Comparison of ENCODE assay signal across 2 cellular contexts in the genomic region with DNA sequence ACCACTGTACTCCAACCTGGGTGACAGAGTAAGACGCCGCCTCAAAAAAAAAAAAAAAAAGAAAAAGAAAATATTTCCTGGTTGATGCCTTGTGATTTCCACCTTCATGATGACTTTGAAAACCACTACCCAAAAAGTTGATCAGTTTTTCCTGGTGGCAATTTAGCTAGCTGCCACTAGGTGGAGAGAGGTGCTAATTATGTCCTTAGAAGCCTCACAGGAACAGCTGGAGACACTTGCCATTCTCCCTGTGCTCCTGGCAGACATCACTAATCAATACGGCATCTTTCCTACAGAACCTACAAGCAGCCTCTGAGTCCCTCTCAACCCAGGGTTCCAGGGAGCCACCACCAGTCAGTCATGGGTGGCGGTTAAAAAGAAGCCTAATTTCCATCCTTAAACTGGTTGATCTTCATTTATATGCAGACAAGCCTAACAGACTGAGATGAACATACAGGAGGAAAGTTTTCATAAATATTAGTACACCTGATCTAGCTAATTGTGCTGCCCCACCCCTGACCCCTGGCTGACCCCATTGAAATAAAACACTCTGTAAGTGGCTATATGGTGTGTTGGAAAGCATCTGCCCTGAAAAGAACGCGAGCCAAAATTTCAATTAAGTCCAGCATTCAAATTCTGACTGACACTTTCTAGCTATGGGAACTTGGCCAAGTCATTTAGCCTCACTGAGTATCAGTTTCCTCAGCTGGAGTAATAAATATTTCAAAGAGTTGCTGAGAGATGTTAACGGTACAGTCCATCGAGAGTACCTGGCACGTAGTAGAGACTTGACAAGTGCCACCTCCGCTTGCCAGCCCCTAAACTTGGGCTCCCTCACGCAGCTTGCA.
TF ChIP-seq lines count a peak whose summit lies in the region.

No MANE protein-coding gene starts in this region.

TF ChIP-seq in SK-N-SH, 30 proteins besides CTCF, POLR2A, EP300 and RAD21 (continued from another document):
- TF ChIP-seq, protein P1, sequence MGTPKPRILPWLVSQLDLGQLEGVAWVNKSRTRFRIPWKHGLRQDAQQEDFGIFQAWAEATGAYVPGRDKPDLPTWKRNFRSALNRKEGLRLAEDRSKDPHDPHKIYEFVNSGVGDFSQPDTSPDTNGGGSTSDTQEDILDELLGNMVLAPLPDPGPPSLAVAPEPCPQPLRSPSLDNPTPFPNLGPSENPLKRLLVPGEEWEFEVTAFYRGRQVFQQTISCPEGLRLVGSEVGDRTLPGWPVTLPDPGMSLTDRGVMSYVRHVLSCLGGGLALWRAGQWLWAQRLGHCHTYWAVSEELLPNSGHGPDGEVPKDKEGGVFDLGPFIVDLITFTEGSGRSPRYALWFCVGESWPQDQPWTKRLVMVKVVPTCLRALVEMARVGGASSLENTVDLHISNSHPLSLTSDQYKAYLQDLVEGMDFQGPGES (IDR thresholded peaks at IDR 0.05; ENCODE audit: low read depth, low read length), result no peak
- TF ChIP-seq CHD2 (IDR thresholded peaks at IDR 0.05; ENCODE audit: low read length, partially characterized antibody) (peak; percentile 26), ELF1 (IDR thresholded peaks at IDR 0.05) (no peak), FOSL2 (IDR thresholded peaks at IDR 0.05; ENCODE audit: borderline replicate concordance, low read depth) (no peak), MEF2A (IDR thresholded peaks at IDR 0.05; ENCODE audit: borderline replicate concordance, low read depth) (no peak), JUND (IDR thresholded peaks at IDR 0.05) (no peak), TAF1 (IDR thresholded peaks at IDR 0.05; ENCODE audit: borderline replicate concordance, low read depth, low read length) (no peak), POLR2AphosphoS5 (IDR thresholded peaks at IDR 0.05; ENCODE audit: low read depth, low read length) (no peak), SMC3 (IDR thresholded peaks at IDR 0.05; ENCODE audit: low read depth, low read length) (peak; percentile 50), GATA2 (CRISPR knock-in tag; IDR thresholded peaks at IDR 0.05) (no peak)
- TF ChIP-seq, protein P2, sequence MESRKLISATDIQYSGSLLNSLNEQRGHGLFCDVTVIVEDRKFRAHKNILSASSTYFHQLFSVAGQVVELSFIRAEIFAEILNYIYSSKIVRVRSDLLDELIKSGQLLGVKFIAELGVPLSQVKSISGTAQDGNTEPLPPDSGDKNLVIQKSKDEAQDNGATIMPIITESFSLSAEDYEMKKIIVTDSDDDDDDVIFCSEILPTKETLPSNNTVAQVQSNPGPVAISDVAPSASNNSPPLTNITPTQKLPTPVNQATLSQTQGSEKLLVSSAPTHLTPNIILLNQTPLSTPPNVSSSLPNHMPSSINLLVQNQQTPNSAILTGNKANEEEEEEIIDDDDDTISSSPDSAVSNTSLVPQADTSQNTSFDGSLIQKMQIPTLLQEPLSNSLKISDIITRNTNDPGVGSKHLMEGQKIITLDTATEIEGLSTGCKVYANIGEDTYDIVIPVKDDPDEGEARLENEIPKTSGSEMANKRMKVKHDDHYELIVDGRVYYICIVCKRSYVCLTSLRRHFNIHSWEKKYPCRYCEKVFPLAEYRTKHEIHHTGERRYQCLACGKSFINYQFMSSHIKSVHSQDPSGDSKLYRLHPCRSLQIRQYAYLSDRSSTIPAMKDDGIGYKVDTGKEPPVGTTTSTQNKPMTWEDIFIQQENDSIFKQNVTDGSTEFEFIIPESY (IDR thresholded peaks at IDR 0.05; ENCODE audit: borderline replicate concordance, low read depth), result no peak
- TF ChIP-seq, protein P3, sequence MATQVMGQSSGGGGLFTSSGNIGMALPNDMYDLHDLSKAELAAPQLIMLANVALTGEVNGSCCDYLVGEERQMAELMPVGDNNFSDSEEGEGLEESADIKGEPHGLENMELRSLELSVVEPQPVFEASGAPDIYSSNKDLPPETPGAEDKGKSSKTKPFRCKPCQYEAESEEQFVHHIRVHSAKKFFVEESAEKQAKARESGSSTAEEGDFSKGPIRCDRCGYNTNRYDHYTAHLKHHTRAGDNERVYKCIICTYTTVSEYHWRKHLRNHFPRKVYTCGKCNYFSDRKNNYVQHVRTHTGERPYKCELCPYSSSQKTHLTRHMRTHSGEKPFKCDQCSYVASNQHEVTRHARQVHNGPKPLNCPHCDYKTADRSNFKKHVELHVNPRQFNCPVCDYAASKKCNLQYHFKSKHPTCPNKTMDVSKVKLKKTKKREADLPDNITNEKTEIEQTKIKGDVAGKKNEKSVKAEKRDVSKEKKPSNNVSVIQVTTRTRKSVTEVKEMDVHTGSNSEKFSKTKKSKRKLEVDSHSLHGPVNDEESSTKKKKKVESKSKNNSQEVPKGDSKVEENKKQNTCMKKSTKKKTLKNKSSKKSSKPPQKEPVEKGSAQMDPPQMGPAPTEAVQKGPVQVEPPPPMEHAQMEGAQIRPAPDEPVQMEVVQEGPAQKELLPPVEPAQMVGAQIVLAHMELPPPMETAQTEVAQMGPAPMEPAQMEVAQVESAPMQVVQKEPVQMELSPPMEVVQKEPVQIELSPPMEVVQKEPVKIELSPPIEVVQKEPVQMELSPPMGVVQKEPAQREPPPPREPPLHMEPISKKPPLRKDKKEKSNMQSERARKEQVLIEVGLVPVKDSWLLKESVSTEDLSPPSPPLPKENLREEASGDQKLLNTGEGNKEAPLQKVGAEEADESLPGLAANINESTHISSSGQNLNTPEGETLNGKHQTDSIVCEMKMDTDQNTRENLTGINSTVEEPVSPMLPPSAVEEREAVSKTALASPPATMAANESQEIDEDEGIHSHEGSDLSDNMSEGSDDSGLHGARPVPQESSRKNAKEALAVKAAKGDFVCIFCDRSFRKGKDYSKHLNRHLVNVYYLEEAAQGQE (IDR thresholded peaks at IDR 0.05; ENCODE audit: low read depth, low read length), result no peak
- TF ChIP-seq, protein P4, sequence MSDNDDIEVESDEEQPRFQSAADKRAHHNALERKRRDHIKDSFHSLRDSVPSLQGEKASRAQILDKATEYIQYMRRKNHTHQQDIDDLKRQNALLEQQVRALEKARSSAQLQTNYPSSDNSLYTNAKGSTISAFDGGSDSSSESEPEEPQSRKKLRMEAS (IDR thresholded peaks at IDR 0.05; ENCODE audit: low read depth), result no peak
- TF ChIP-seq, protein P5, sequence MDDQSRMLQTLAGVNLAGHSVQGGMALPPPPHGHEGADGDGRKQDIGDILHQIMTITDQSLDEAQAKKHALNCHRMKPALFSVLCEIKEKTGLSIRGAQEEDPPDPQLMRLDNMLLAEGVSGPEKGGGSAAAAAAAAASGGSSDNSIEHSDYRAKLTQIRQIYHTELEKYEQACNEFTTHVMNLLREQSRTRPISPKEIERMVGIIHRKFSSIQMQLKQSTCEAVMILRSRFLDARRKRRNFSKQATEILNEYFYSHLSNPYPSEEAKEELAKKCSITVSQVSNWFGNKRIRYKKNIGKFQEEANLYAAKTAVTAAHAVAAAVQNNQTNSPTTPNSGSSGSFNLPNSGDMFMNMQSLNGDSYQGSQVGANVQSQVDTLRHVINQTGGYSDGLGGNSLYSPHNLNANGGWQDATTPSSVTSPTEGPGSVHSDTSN (IDR thresholded peaks at IDR 0.05), result no peak
TF ChIP-seq in SK-N-SH: peak in this region for 3.

TF ChIP-seq in SK-N-SH treated with all-trans-retinoic acid at 6 μM for 48 hours, 23 proteins besides CTCF, POLR2A, EP300 and RAD21 (continued from another document):
- TF ChIP-seq, protein P6, sequence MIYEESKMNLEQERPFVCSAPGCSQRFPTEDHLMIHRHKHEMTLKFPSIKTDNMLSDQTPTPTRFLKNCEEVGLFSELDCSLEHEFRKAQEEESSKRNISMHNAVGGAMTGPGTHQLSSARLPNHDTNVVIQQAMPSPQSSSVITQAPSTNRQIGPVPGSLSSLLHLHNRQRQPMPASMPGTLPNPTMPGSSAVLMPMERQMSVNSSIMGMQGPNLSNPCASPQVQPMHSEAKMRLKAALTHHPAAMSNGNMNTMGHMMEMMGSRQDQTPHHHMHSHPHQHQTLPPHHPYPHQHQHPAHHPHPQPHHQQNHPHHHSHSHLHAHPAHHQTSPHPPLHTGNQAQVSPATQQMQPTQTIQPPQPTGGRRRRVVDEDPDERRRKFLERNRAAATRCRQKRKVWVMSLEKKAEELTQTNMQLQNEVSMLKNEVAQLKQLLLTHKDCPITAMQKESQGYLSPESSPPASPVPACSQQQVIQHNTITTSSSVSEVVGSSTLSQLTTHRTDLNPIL (CRISPR knock-in tag; IDR thresholded peaks at IDR 0.05; ENCODE audit: low read depth), result no peak
- TF ChIP-seq ESRRG (CRISPR knock-in tag; IDR thresholded peaks at IDR 0.05) (no peak), ZFP30 (CRISPR knock-in tag; IDR thresholded peaks at IDR 0.05) (no peak), CSDC2 (CRISPR knock-in tag; IDR thresholded peaks at IDR 0.05) (no peak)
- TF ChIP-seq, protein P7, sequence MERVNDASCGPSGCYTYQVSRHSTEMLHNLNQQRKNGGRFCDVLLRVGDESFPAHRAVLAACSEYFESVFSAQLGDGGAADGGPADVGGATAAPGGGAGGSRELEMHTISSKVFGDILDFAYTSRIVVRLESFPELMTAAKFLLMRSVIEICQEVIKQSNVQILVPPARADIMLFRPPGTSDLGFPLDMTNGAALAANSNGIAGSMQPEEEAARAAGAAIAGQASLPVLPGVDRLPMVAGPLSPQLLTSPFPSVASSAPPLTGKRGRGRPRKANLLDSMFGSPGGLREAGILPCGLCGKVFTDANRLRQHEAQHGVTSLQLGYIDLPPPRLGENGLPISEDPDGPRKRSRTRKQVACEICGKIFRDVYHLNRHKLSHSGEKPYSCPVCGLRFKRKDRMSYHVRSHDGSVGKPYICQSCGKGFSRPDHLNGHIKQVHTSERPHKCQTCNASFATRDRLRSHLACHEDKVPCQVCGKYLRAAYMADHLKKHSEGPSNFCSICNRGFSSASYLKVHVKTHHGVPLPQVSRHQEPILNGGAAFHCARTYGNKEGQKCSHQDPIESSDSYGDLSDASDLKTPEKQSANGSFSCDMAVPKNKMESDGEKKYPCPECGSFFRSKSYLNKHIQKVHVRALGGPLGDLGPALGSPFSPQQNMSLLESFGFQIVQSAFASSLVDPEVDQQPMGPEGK (CRISPR knock-in tag; IDR thresholded peaks at IDR 0.05; ENCODE audit: borderline replicate concordance), result no peak
